In genomic region chr20:45041464-45042337, GRCh38 we compare ENCODE assay signal across 10 cellular contexts. TPM values are rescaled to one million over a fixed set of nuclear protein-coding genes. Genes with fewer than 3 reads are reported as not detected.
DNase-seq lines count a peak whose midpoint lies in the region; ATAC-seq and TF ChIP-seq lines count a peak whose summit lies in the region.
"Had no signal": no experiment of that assay in that cellular context is flagged by ENCODE, and none has a peak within 500 bp of the region (broad histone marks: within the 10 kb centered on the region; RNA-seq: fewer than 3 reads in every experiment).

No MANE protein-coding gene starts in this region.

- H3K27ac Mint-ChIP-seq in activated naive CD8-positive, alpha-beta T cell treated with anti-CD3 and anti-CD28 coated beads, Interleukin-2, amount 50 U/mL, for 24 hours: peak overlapping the region; percentile 90

- peaks cover 56% of the 10 kb centered on the region for H3K36me3 Mint-ChIP-seq in activated naive CD8-positive, alpha-beta T cell treated with anti-CD3 and anti-CD28 coated beads, Interleukin-2, amount 50 U/mL, for 24 hours (ENCODE audit: low read depth)

- no peak for TF ChIP-seq CTCF in left lung (IDR thresholded peaks at IDR 0.05)

- peaks cover 78% of the 10 kb centered on the region for H3K4me1 Mint-ChIP-seq in activated naive CD8-positive, alpha-beta T cell treated with anti-CD3 and anti-CD28 coated beads, Interleukin-2, amount 50 U/mL, for 24 hours

- DNase-seq in DMS53 treated with DMSO at 0.1 percent for 48 hours (lab: John Stamatoyannopoulos, UW; ENCODE audit: unreplicated experiment) (peak; percentile 71), LHCN-M2 (ENCODE audit: low read depth) (peak; percentile 57), left lung (no peak), epidermal melanocyte (ENCODE audit: insufficient read length, low spot score) (no peak), NCI-H187 treated with DMSO at 0.1 percent for 48 hours (lab: John Stamatoyannopoulos, UW) (no peak)
- DNase-seq in activated naive CD8-positive, alpha-beta T cell treated with anti-CD3 and anti-CD28 coated beads, Interleukin-2, amount 50 U/mL, for 24 hours: no peak
- no peak for DNase-seq in activated effector memory CD4-positive, alpha-beta T cell treated with anti-CD3 and anti-CD28 coated beads, Interleukin-2, amount 50 U/mL, for 16 hours
- DNase-seq in NK-92 treated with Interleukin-12 subunit alpha and Interleukin-12 subunit beta, amount 100 ng/mL, for 24 hours (lab: John Stamatoyannopoulos, UW): no peak
- DNase-seq: head of caudate nucleus, Peyer's patch had no signal

- H3K4me3 Mint-ChIP-seq in activated naive CD8-positive, alpha-beta T cell treated with anti-CD3 and anti-CD28 coated beads, Interleukin-2, amount 50 U/mL, for 24 hours: no peak overlapping the region

- H3K9me3 Mint-ChIP-seq in activated naive CD8-positive, alpha-beta T cell treated with anti-CD3 and anti-CD28 coated beads, Interleukin-2, amount 50 U/mL, for 24 hours: no peaks in the 10 kb centered on the region

- H3K9me3 ChIP-seq in left lung: no peaks in the 10 kb centered on the region
- H3K9me3 ChIP-seq: Peyer's patch had no signal

- H3K27me3 Mint-ChIP-seq in activated naive CD8-positive, alpha-beta T cell treated with anti-CD3 and anti-CD28 coated beads, Interleukin-2, amount 50 U/mL, for 24 hours: no peaks in the 10 kb centered on the region

- no peaks in the 10 kb centered on the region for H3K27me3 ChIP-seq in left lung
- H3K27me3 ChIP-seq: Peyer's patch had no signal

- peaks cover 0 to 8% of the 10 kb centered on the region in 2 donors for H3K36me3 ChIP-seq in left lung

- H3K4me1 ChIP-seq in left lung: peaks cover 5 to 70% of the 10 kb centered on the region in 2 donors

- no peak overlapping the region for H3K27ac ChIP-seq in left lung
- H3K27ac ChIP-seq: Peyer's patch had no signal

- intact Hi-C loops in left lung (cut with DNase I): loop anchor here in 1 of 2 donors (10.0 kb wide), 1 partner anchor 53 kb away; no protein-coding TSS in a partner anchor

- peak; percentile 50 for ATAC-seq in activated naive CD8-positive, alpha-beta T cell treated with anti-CD3 and anti-CD28 coated beads, Interleukin-2, amount 50 U/mL, for 24 hours
- ATAC-seq in left lung: peak; percentile 21

- no peak overlapping the region for H3K4me3 ChIP-seq in left lung
- H3K4me3 ChIP-seq: Peyer's patch had no signal

RNA-seq across cellular contexts. Expression of gene KCNS1, which starts 59.2 kb away (rescaled TPM):
- total RNA-seq in LHCN-M2 (2014; rRNA removed) (not detected in 2 replicates), left lung (under 1 TPM; 0.97 to 0.99 TPM)
- not detected for polyA plus RNA-seq in LHCN-M2 (2012)

Comparison
In these comparisons a context has a peak if more than half of its experiments do, and no peak if none do; other contexts are left out.
1. DNase-seq: peak in DMS53 treated with DMSO at 0.1 percent for 48 hours (single experiment) and LHCN-M2 (single experiment); none in activated naive CD8-positive, alpha-beta T cell treated with anti-CD3 and anti-CD28 coated beads, Interleukin-2, amount 50 U/mL, for 24 hours (single experiment), left lung (0 of 2), activated effector memory CD4-positive, alpha-beta T cell treated with anti-CD3 and anti-CD28 coated beads, Interleukin-2, amount 50 U/mL, for 16 hours (single experiment), epidermal melanocyte (single experiment), NCI-H187 treated with DMSO at 0.1 percent for 48 hours (single experiment) and NK-92 treated with Interleukin-12 subunit alpha and Interleukin-12 subunit beta, amount 100 ng/mL, for 24 hours (single experiment).